In genomic region chr13:84574851-84575250, GRCh38 we compare ENCODE assay signal across 11 cellular contexts.
DNase-seq lines count a peak whose midpoint lies in the region; ATAC-seq and TF ChIP-seq lines count a peak whose summit lies in the region.
"Had no signal": no experiment of that assay in that cellular context is flagged by ENCODE, and none has a peak within 500 bp of the region (broad histone marks: within the 10 kb centered on the region; RNA-seq: fewer than 3 reads in every experiment).

No MANE protein-coding gene starts in this region.

- no peaks in the 10 kb centered on the region for H4K20me1 ChIP-seq in KMS-11 (ENCODE audit: insufficient read depth)

- DNase-seq in BJ (ENCODE audit: low read depth) (peak; percentile 5), astrocyte of the cerebellum (ENCODE audit: low read depth) (peak; percentile 15), medulla oblongata (ENCODE audit: extremely low spot score) (peak; percentile 15), NCI-H2107 treated with DMSO at 0.1 percent for 48 hours (lab: John Stamatoyannopoulos, UW; ENCODE audit: unreplicated experiment) (no peak), CD1c-positive myeloid dendritic cell (ENCODE audit: extremely low spot score) (no peak)
- DNase-seq in activated CD8-positive, alpha-beta T cell treated with anti-CD3 and anti-CD28 coated beads for 36 hours, result no peak
- DNase-seq: activated CD8-positive, alpha-beta T cell treated with anti-CD3 and anti-CD28 coated beads, Interleukin-2, amount 10 ng/mL, durations not matched to agents 7 days and 5 days; left ventricle myocardium superior had no signal

- H3K36me3 Mint-ChIP-seq in activated CD8-positive, alpha-beta T cell treated with anti-CD3 and anti-CD28 coated beads for 36 hours (ENCODE audit: low read depth), result no peaks in the 10 kb centered on the region

- H3K9ac ChIP-seq in KMS-11, result no peak overlapping the region

- no peaks in the 10 kb centered on the region for H3K4me1 Mint-ChIP-seq in activated CD8-positive, alpha-beta T cell treated with anti-CD3 and anti-CD28 coated beads for 36 hours (ENCODE audit: low read depth)

- peak; percentile 32; the same call in 1 of the 2 replicates for TF ChIP-seq CTCF in BJ (IDR thresholded peaks at IDR 0.05; ENCODE audit: insufficient read depth, low read depth, low read length)
- peak; percentile 22; the same call in 1 of the 2 replicates for TF ChIP-seq CTCF in KMS-11 (conservative IDR thresholded peaks at IDR 0.05; ENCODE audit: low read depth, low read length)
- peak; percentile 47 for TF ChIP-seq CTCF in astrocyte of the cerebellum (IDR thresholded peaks at IDR 0.05; ENCODE audit: low read depth, low read length, missing control alignments)
- no peak for TF ChIP-seq CTCF in activated CD8-positive, alpha-beta T cell treated with anti-CD3 and anti-CD28 coated beads for 36 hours (IDR thresholded peaks at IDR 0.05)

- H3K27ac Mint-ChIP-seq in activated CD8-positive, alpha-beta T cell treated with anti-CD3 and anti-CD28 coated beads for 36 hours, result no peak overlapping the region
- H3K27ac Mint-ChIP-seq: activated CD8-positive, alpha-beta T cell treated with anti-CD3 and anti-CD28 coated beads, Interleukin-2, amount 10 ng/mL, durations not matched to agents 7 days and 5 days had no signal

- H3K27me3 ChIP-seq in BJ (ENCODE audit: control insufficient read depth, insufficient read depth, low read length) (no peaks in the 10 kb centered on the region), KMS-11 (ENCODE audit: insufficient read depth, low read depth) (no peaks in the 10 kb centered on the region)

- no peaks in the 10 kb centered on the region for H3K9me3 Mint-ChIP-seq in activated CD8-positive, alpha-beta T cell treated with anti-CD3 and anti-CD28 coated beads for 36 hours

- POLR2A ChIA-PET in BJ (lab: Charles Lee), result no interaction called here
- POLR2A ChIA-PET in activated CD8-positive, alpha-beta T cell treated with anti-CD3 and anti-CD28 coated beads for 36 hours (lab: Charles Lee), result no interaction called here

- no peak overlapping the region for H3K4me3 Mint-ChIP-seq in activated CD8-positive, alpha-beta T cell treated with anti-CD3 and anti-CD28 coated beads for 36 hours
- H3K4me3 Mint-ChIP-seq: activated CD8-positive, alpha-beta T cell treated with anti-CD3 and anti-CD28 coated beads, Interleukin-2, amount 10 ng/mL, durations not matched to agents 7 days and 5 days had no signal

- no peaks in the 10 kb centered on the region for H3K79me2 ChIP-seq in KMS-11 (ENCODE audit: insufficient read depth, low read depth)

- ATAC-seq in activated CD8-positive, alpha-beta T cell treated with anti-CD3 and anti-CD28 coated beads for 36 hours, result no peak
- no peak for ATAC-seq in GM21717 (IDR thresholded peaks at IDR 0.05; ENCODE audit: unreplicated experiment)
- ATAC-seq: activated CD8-positive, alpha-beta T cell treated with anti-CD3 and anti-CD28 coated beads, Interleukin-2, amount 10 ng/mL, durations not matched to agents 7 days and 5 days; left ventricle myocardium superior had no signal

- intact Hi-C loops in activated CD8-positive, alpha-beta T cell treated with anti-CD3 and anti-CD28 coated beads for 36 hours (cut with micrococcal nuclease), result no loop called here

- H3K4me3 ChIP-seq in BJ (ENCODE audit: low read depth, low read length) (no peak overlapping the region), KMS-11 (IDR thresholded peaks at IDR 0.05; ENCODE audit: insufficient read depth, low read depth, low read length) (no peak overlapping the region), astrocyte of the cerebellum (ENCODE audit: low read depth, low read length) (no peak overlapping the region)

- no peak overlapping the region for H3K4me2 ChIP-seq in KMS-11

- H3K36me3 ChIP-seq in BJ (ENCODE audit: control insufficient read depth, insufficient read depth, low read length) (no peaks in the 10 kb centered on the region), KMS-11 (ENCODE audit: insufficient read depth) (no peaks in the 10 kb centered on the region)

- CTCF ChIA-PET in BJ (lab: Yijun Ruan, JAX), result interaction anchor here (0.7 kb wide), 1 partner anchor 21 kb away, joined by 3 read pairs; no protein-coding TSS in a partner anchor
- CTCF ChIA-PET in activated CD8-positive, alpha-beta T cell treated with anti-CD3 and anti-CD28 coated beads for 36 hours (lab: Charles Lee), result interaction anchor here (0.7 kb wide), 1 partner anchor 283 kb away, joined by 3 read pairs; no protein-coding TSS in a partner anchor

- in situ Hi-C loops in astrocyte of the cerebellum (cut with HindIII; ENCODE audit: low sequenced_read_pairs), result no loop called here

- no peaks in the 10 kb centered on the region for H3K27me3 Mint-ChIP-seq in activated CD8-positive, alpha-beta T cell treated with anti-CD3 and anti-CD28 coated beads for 36 hours

- H2AFZ ChIP-seq in KMS-11 (ENCODE audit: low read depth), result no peak overlapping the region

- no peak overlapping the region for H3K27ac ChIP-seq in KMS-11
- H3K27ac ChIP-seq: HL-60 had no signal

- no peaks in the 10 kb centered on the region for H3K4me1 ChIP-seq in KMS-11 (ENCODE audit: low read depth, poor library complexity, severe bottlenecking)

Comparison
In these comparisons a context has a peak if more than half of its experiments do, and no peak if none do; other contexts are left out.
1. DNase-seq: peak in BJ (single experiment), astrocyte of the cerebellum (single experiment) and medulla oblongata (single experiment); none in NCI-H2107 treated with DMSO at 0.1 percent for 48 hours (single experiment), activated CD8-positive, alpha-beta T cell treated with anti-CD3 and anti-CD28 coated beads for 36 hours (single experiment) and CD1c-positive myeloid dendritic cell (single experiment).